In genomic region chr3:58874795-58875194, GRCh38 we compare ENCODE assay signal across 9 cellular contexts.
DNase-seq lines count a peak whose midpoint lies in the region; ATAC-seq and TF ChIP-seq lines count a peak whose summit lies in the region.
"Had no signal": no experiment of that assay in that cellular context is flagged by ENCODE, and none has a peak within 500 bp of the region (broad histone marks: within the 10 kb centered on the region; RNA-seq: fewer than 3 reads in every experiment).

No MANE protein-coding gene starts in this region.

- no peaks in the 10 kb centered on the region for H4K20me1 ChIP-seq in PC-9 (ENCODE audit: insufficient read depth)

- H3K9me2 ChIP-seq in PC-9 (ENCODE audit: insufficient read depth), result no peaks in the 10 kb centered on the region

- H3K9me3 ChIP-seq in esophagus (ENCODE audit: control insufficient read depth in 2 of 2, insufficient read depth in 1 of 2, low read depth in 1 of 2, low read length in 1 of 2) (no peaks in the 10 kb centered on the region), PC-9 (ENCODE audit: insufficient read depth, low read depth) (no peaks in the 10 kb centered on the region)

- intact Hi-C loops in Right ventricle myocardium superior (cut with DNase I), result no loop called here
- intact Hi-C loops in PC-9 (cut with micrococcal nuclease; ENCODE audit: unreplicated experiment), result no loop called here

- H3K4me2 ChIP-seq in PC-9, result no peak overlapping the region

- no peak overlapping the region for H2AFZ ChIP-seq in PC-9

- no TSS peak for BruUV-seq in PC-9 (replicated peaks; lab: Mats Ljungman, UMichigan)

- in situ Hi-C loops in GM13976 (cut with MboI; ENCODE audit: low sequenced_read_pairs, unreplicated experiment), result no loop called here

- CTCF ChIA-PET in PC-9 (lab: Charles Lee), result no interaction called here

- H3K4me3 ChIP-seq in esophagus (ENCODE audit: low read depth in 1 of 2, low read length in 2 of 2) (no peak overlapping the region), PC-9 (no peak overlapping the region)

- TF ChIP-seq CTCF in GM13976 (IDR thresholded peaks at IDR 0.05; ENCODE audit: borderline replicate concordance, control extremely low read depth, extremely low read depth, insufficient read depth, missing control alignments), result no peak
- no peak for TF ChIP-seq CTCF in PC-9 (conservative IDR thresholded peaks at IDR 0.05)

- H3K4me1 ChIP-seq in esophagus (ENCODE audit: control insufficient read depth in 2 of 2, insufficient read depth in 2 of 2, low read length in 1 of 2) (no peaks in the 10 kb centered on the region), PC-9 (replicated peaks; ENCODE audit: insufficient read depth) (peaks cover 6% of the 10 kb centered on the region; the same call in 1 of the 2 replicates)

- POLR2A ChIA-PET in PC-9 (lab: Charles Lee; ENCODE audit: unreplicated experiment), result no interaction called here

- 27 to 54% methylated on average over 2 of the region's 2 CpGs for WGBS in esophagus, 2 donors

- H3K27ac ChIP-seq in esophagus (ENCODE audit: low read depth in 2 of 2, low read length in 1 of 2) (peak overlapping the region; percentile 15 to 69), PC-9 (no peak overlapping the region)

- H3F3A ChIP-seq in PC-9 (ENCODE audit: insufficient read depth, low read depth), result 0 out of 2 replicates have a peak, but pooled peaks cover 6% of the 10 kb centered on the region

- no peaks in the 10 kb centered on the region for H3K79me2 ChIP-seq in PC-9 (ENCODE audit: low read depth)

- ATAC-seq in GM21515 (IDR thresholded peaks at IDR 0.05; ENCODE audit: unreplicated experiment), result peak; percentile 81
- peak; percentile 84 for ATAC-seq in HG03520 (IDR thresholded peaks at IDR 0.05; ENCODE audit: unreplicated experiment)
- ATAC-seq in Right ventricle myocardium superior (ENCODE audit: poor library complexity), result no peak

- DNase-seq in GM13976 (ENCODE audit: low spot score), result peak; percentile 30
- DNase-seq in Right ventricle myocardium superior, result no peak
- DNase-seq in PC-9, result no peak
- no peak for DNase-seq in stimulated activated CD4-positive, alpha-beta T cell treated with anti-CD3 and anti-CD28 coated beads, Interleukin-4, amount 100 ng/mL, for 24 hours
- DNase-seq in ecto neural progenitor cell (ENCODE audit: low spot score), result no peak
- DNase-seq: activated effector memory CD4-positive, alpha-beta T cell treated with Interleukin-2 at 50 U/mL for 16 hours had no signal

- H3K27me3 ChIP-seq in esophagus (ENCODE audit: control insufficient read depth in 1 of 2, insufficient read depth in 2 of 2, low read length in 2 of 2) (no peaks in the 10 kb centered on the region), PC-9 (ENCODE audit: insufficient read depth, low read depth) (no peaks in the 10 kb centered on the region)

- no peaks in the 10 kb centered on the region for H3K36me3 ChIP-seq in esophagus (ENCODE audit: control insufficient read depth in 2 of 2, insufficient read depth in 2 of 2, low read length in 1 of 2)
- H3K36me3 ChIP-seq in PC-9 (ENCODE audit: low read depth), result no peaks in the 10 kb centered on the region
